ENCODE assay signal across 16 cellular contexts in the genomic region with DNA sequence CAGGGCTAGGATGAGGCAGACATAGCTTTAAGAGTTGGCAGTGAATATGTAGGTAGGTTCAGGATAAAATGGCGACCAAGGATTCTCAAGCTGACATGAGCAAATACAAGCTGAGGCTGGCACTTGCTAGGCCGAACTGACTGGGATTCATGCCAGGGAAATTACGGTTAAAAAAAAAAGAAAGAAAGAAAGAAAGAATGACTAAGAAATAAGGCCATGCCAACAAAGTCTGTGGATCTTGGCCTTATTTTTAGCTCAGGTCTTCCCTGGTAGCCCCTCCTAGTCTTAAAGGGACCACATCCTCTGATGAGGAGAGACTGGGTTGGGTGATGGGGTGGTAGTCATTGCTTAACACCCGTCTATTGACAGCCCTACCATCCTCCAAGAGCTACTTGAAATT.
A peak's percentile ranks its signal among the peaks of the same experiment; 100 is the strongest.
DNase-seq lines count a peak whose midpoint lies in the region; ATAC-seq and TF ChIP-seq lines count a peak whose summit lies in the region.
"Had no signal": no experiment of that assay in that cellular context is flagged by ENCODE, and none has a peak within 500 bp of the region (broad histone marks: within the 10 kb centered on the region; RNA-seq: fewer than 3 reads in every experiment).

No MANE protein-coding gene starts in this region.

- dilution Hi-C loops in mammary epithelial cell (cut with HindIII; ENCODE audit: low sequenced_read_pairs): no loop called here

- 25% methylated on average over 2 of the region's 4 CpGs for WGBS in mammary epithelial cell (ENCODE audit: low coverage, missing lambda C conversion rate)
- 24 to 27% methylated on average over 4 of the region's 4 CpGs for WGBS in aorta, 2 donors

- no peaks in the 10 kb centered on the region for H3K79me2 ChIP-seq in mammary epithelial cell (ENCODE audit: insufficient read depth, low read length)

- H3K9me3 Mint-ChIP-seq in glutamatergic neuron (ENCODE audit: unreplicated experiment): no peaks in the 10 kb centered on the region
- H3K9me3 Mint-ChIP-seq: GM23338 had no signal

- H3K4me2 ChIP-seq in mammary epithelial cell (ENCODE audit: insufficient read depth, low read depth, low read length): no peak overlapping the region
- H3K4me2 ChIP-seq: GM23338, PC-9 had no signal

- no peaks in the 10 kb centered on the region for H3K36me3 Mint-ChIP-seq in glutamatergic neuron (ENCODE audit: unreplicated experiment)
- H3K36me3 Mint-ChIP-seq: CD4-positive, CD25-positive, alpha-beta regulatory T cell had no signal

- H3K27me3 ChIP-seq in mammary epithelial cell (ENCODE audit: insufficient read depth, low read length): no peaks in the 10 kb centered on the region
- no peaks in the 10 kb centered on the region for H3K27me3 ChIP-seq in aorta (ENCODE audit: control insufficient read depth in 1 of 2, insufficient read depth in 2 of 2, low read length in 1 of 2)

- H3K9me3 ChIP-seq in mammary epithelial cell (replicated peaks; ENCODE audit: insufficient read depth, low read length) (no peaks in the 10 kb centered on the region), aorta (ENCODE audit: control insufficient read depth, low read length) (no peaks in the 10 kb centered on the region)

- DNase-seq in NCI-H446 (lab: John Stamatoyannopoulos, UW) (peak; percentile 58 to 83), mammary epithelial cell (peak; percentile 73), glomerular visceral epithelial cell (ENCODE audit: extremely low spot score) (peak; percentile 68), aorta (no peak), left lobe of liver (ENCODE audit: low spot score) (no peak), glutamatergic neuron (no peak), NCI-H524 treated with DMSO at 0.1 percent for 48 hours (lab: John Stamatoyannopoulos, UW) (no peak)
- DNase-seq: activated CD4-positive, alpha-beta T cell treated with anti-CD3 and anti-CD28 coated beads, Interleukin-2, amount 50 U/mL, for 4 hours; activated T-cell treated with anti-CD3 and anti-CD28 coated beads, Interleukin-2, amount 50 U/mL, for 48 hours; CD4-positive, CD25-positive, alpha-beta regulatory T cell; NCI-H1694; NCI-H524; PC-9; right cardiac atrium had no signal

- no TSS peak for BruUV-seq in mammary epithelial cell (replicated peaks; lab: Mats Ljungman, UMichigan)

- in situ Hi-C loops in mammary epithelial cell (cut with MboI; ENCODE audit: low sequenced_read_pairs in 2 of 2): no loop called here

- peaks cover 4% of the 10 kb centered on the region for H3K4me1 Mint-ChIP-seq in glutamatergic neuron (ENCODE audit: low read depth, unreplicated experiment)
- H3K4me1 Mint-ChIP-seq: CD4-positive, CD25-positive, alpha-beta regulatory T cell had no signal

- H3K36me3 ChIP-seq in mammary epithelial cell (ENCODE audit: insufficient read depth, low read length) (no peaks in the 10 kb centered on the region), aorta (ENCODE audit: control insufficient read depth in 1 of 2, insufficient read depth in 2 of 2, low read length in 1 of 2) (no peaks in the 10 kb centered on the region)

- intact Hi-C loops in mammary epithelial cell (cut with micrococcal nuclease) (loop anchor here (1.0 kb wide), 1 partner anchor 184 kb away; no protein-coding TSS in a partner anchor), aorta (cut with DNase I) (no loop called here)

- H3K27ac Mint-ChIP-seq in glutamatergic neuron (ENCODE audit: unreplicated experiment): no peak overlapping the region
- H3K27ac Mint-ChIP-seq: CD4-positive, CD25-positive, alpha-beta regulatory T cell; GM23338 had no signal

- no peak overlapping the region for H3K4me3 Mint-ChIP-seq in glutamatergic neuron (ENCODE audit: unreplicated experiment)
- H3K4me3 Mint-ChIP-seq: CD4-positive, CD25-positive, alpha-beta regulatory T cell; GM23338; nephron had no signal

- H3K27ac ChIP-seq in mammary epithelial cell (ENCODE audit: insufficient read depth, low read depth, low read length): no peak overlapping the region
- H3K27ac ChIP-seq in aorta (ENCODE audit: low read depth in 1 of 2, low read length in 2 of 2): no peak overlapping the region
- H3K27ac ChIP-seq: PC-9 had no signal

- ATAC-seq in aorta (ENCODE audit: low FRiP score) (peak; percentile 38), left lobe of liver (no peak)
- ATAC-seq: GM23338 had no signal

- H3K4me1 ChIP-seq in mammary epithelial cell (ENCODE audit: insufficient read depth, low read length): peaks cover 5% of the 10 kb centered on the region
- peaks cover 0 to 6% of the 10 kb centered on the region in 2 donors for H3K4me1 ChIP-seq in aorta (ENCODE audit: control insufficient read depth in 1 of 2, insufficient read depth in 2 of 2, low read length in 2 of 2)

- no peaks in the 10 kb centered on the region for H4K20me1 ChIP-seq in mammary epithelial cell (ENCODE audit: insufficient read depth, low read length)

- no peak for TF ChIP-seq CTCF in mammary epithelial cell (conservative IDR thresholded peaks at IDR 0.05 in 1 of 2, IDR thresholded peaks at IDR 0.05 in 1 of 2; ENCODE audit: extremely low read depth in 1 of 2, insufficient read depth in 1 of 2, low read depth in 1 of 2, low read length in 2 of 2)
- no peak for TF ChIP-seq CTCF in glutamatergic neuron (IDR thresholded peaks at IDR 0.05; ENCODE audit: partially characterized antibody, unreplicated experiment)

- H3K4me3 ChIP-seq in mammary epithelial cell (replicated peaks in 1 of 3; ENCODE audit: insufficient read depth in 1 of 3, low read depth in 2 of 3, low read length in 3 of 3) (no peak overlapping the region), aorta (ENCODE audit: low read length in 2 of 2) (no peak overlapping the region)
- H3K4me3 ChIP-seq: GM23338, PC-9 had no signal

- H3K27me3 Mint-ChIP-seq in glutamatergic neuron (ENCODE audit: unreplicated experiment): no peaks in the 10 kb centered on the region
- H3K27me3 Mint-ChIP-seq: CD4-positive, CD25-positive, alpha-beta regulatory T cell had no signal

- no peak overlapping the region for H3K9ac ChIP-seq in mammary epithelial cell (ENCODE audit: insufficient read depth, low read length)

- CTCF ChIA-PET in mammary epithelial cell (lab: Charles Lee; ENCODE audit: low non-redundant PET): no interaction called here

- H2AFZ ChIP-seq in mammary epithelial cell (ENCODE audit: low read depth, low read length): peak overlapping the region; percentile 74
- H2AFZ ChIP-seq: GM23338, PC-9 had no signal

Comparison
In these comparisons a context has a peak if more than half of its experiments do, and no peak if none do; other contexts are left out.
1. DNase-seq: peak in NCI-H446 (2 of 2), mammary epithelial cell (single experiment) and glomerular visceral epithelial cell (single experiment); none in aorta (0 of 2), left lobe of liver (single experiment), glutamatergic neuron (single experiment) and NCI-H524 treated with DMSO at 0.1 percent for 48 hours (single experiment).